ENCODE assay signal across 34 cellular contexts in the genomic region with DNA sequence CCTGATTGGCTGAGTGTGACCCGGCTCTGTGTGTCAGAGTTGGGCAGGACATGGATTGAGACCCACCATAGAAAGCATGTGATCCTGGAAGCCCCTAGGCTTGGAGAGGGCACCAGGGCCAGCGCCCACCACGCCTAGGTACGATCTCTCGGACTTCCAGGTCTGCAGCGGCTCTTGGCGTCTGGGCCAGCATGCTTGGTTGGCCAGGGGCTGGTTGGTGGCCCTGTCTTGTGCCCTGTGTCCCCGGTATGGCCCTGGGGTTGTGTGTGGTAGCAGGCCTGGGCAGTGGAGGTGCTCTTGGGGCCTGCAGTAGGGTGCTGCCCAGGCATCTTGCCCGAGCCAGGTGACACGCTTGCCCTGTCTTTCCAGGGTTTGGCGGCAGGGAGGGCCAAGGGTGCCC.
"Had no signal": no experiment of that assay in that cellular context is flagged by ENCODE, and none has a peak within 500 bp of the region (broad histone marks: within the 10 kb centered on the region; RNA-seq: fewer than 3 reads in every experiment).

No MANE protein-coding gene starts in this region.

- H3K9ac ChIP-seq: KMS-11 had no signal

- H3K36me3 ChIP-seq: MG63 had no signal

- H3K27me3 ChIP-seq: MG63 had no signal

- H3K4me3 ChIP-seq: MG63 had no signal

- DNase-seq: Karpas-422, Kasumi-1, MG63, MM.1S, MV-4-11, NCI-H1048, NCI-H1092, NCI-H1092 treated with DMSO at 0.1 percent for 48 hours, NCI-H1105, NCI-H1105 treated with DMSO at 0.1 percent for 48 hours, NCI-H1417, NCI-H1417 treated with DMSO at 0.1 percent for 48 hours, NCI-H1436, NCI-H1436 treated with DMSO at 0.1 percent for 48 hours, NCI-H146, NCI-H1694, NCI-H1694 treated with DMSO at 0.1 percent for 48 hours, NCI-H187, NCI-H187 treated with DMSO at 0.1 percent for 48 hours, NCI-H1930, NCI-H2029, NCI-H2029 treated with DMSO at 0.1 percent for 48 hours, NCI-H2081, NCI-H2081 treated with DMSO at 0.1 percent for 48 hours, NCI-H2107, NCI-H2171, NCI-H2171 treated with DMSO at 0.1 percent for 48 hours, NCI-H2227 treated with DMSO at 0.1 percent for 48 hours, NCI-H226, NCI-H345, NCI-H446, NCI-H446 treated with DMSO at 0.1 percent for 48 hours, NCI-H510A had no signal

- H3K4me2 ChIP-seq: KMS-11 had no signal

- H3K27ac ChIP-seq: KMS-11 had no signal

- H3K9me3 ChIP-seq: MG63 had no signal
